ENCODE assay signal across 11 cellular contexts in the genomic region with DNA sequence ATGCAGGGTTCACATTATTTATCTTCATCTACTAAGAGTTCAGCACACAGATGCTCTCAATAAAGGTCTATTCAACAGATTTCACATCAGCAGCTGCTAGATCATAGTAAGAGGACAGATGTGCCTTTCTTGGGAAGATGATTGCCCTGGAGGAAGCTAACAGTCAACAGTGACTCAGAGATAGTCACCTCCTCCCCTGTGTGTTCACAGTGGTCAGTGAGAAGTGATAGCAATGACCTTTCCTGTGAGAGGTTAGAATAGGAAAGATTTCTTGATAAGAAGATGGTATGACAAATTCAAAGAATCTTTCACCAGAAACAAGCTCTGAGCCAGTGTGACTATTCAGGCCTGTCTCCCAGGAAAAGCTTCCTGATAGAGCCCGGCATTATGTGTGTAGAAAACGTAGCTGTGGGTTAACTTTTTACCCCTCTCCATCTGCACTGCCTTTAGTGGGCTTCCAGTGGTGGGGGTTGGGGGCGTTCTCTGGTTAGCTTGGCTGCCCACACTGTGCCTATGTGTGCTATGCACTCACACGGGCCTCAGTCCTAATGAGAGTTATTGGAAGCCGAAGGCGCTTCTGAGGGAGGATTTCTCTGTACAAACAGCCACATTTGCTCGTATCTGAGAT.
DNase-seq lines count a peak whose midpoint lies in the region; TF ChIP-seq lines count a peak whose summit lies in the region.
"Had no signal": no experiment of that assay in that cellular context is flagged by ENCODE, and none has a peak within 500 bp of the region (broad histone marks: within the 10 kb centered on the region; RNA-seq: fewer than 3 reads in every experiment).

No MANE protein-coding gene starts in this region.

- H3K4me1 Mint-ChIP-seq in nephron progenitor cell: peaks cover 21% of the 10 kb centered on the region

- TF ChIP-seq CTCF in cardiac fibroblast (IDR thresholded peaks at IDR 0.05; ENCODE audit: low read depth, low read length) (no peak), nephron progenitor cell (IDR thresholded peaks at IDR 0.05) (no peak)

- no peaks in the 10 kb centered on the region for H3K36me3 Mint-ChIP-seq in nephron progenitor cell (ENCODE audit: low read depth)
- H3K36me3 Mint-ChIP-seq: type B pancreatic cell had no signal

- H3K4me3 ChIP-seq in cardiac fibroblast (replicated peaks in 1 of 2; ENCODE audit: low read depth in 2 of 2, low read length in 2 of 2): no peak overlapping the region

- peak overlapping the region; percentile 57 for H3K27ac Mint-ChIP-seq in nephron progenitor cell
- H3K27ac Mint-ChIP-seq: type B pancreatic cell had no signal

- peaks cover 2% of the 10 kb centered on the region for H3K27me3 Mint-ChIP-seq in nephron progenitor cell (ENCODE audit: low read depth, poor library complexity)
- H3K27me3 Mint-ChIP-seq: type B pancreatic cell had no signal

- no peak overlapping the region for H3K4me3 Mint-ChIP-seq in nephron progenitor cell

- DNase-seq in EL (peak; percentile 83), NCI-H460 (ENCODE audit: extremely low read depth, low read depth) (peak; percentile 93), cardiac fibroblast (ENCODE audit: low read depth in 2 of 2) (peak; percentile 5 to 65), nephron progenitor cell (no peak), inferior parietal cortex (ENCODE audit: extremely low spot score) (no peak), RPMI8226 (no peak)
- no peak for DNase-seq in stimulated activated naive CD4-positive, alpha-beta T cell treated with Interleukin-2 at 50 U/mL for 16 hours (lab: John Stamatoyannopoulos, UW)
- DNase-seq: activated naive CD4-positive, alpha-beta T cell treated with Interleukin-2 at 50 U/mL for 16 hours; effector CD4-positive, alpha-beta T cell; NCI-H1417 had no signal

- H3K9me3 Mint-ChIP-seq in nephron progenitor cell: no peaks in the 10 kb centered on the region
- H3K9me3 Mint-ChIP-seq: type B pancreatic cell had no signal

Comparison
In these comparisons a context has a peak if more than half of its experiments do, and no peak if none do; other contexts are left out.
1. DNase-seq: peak in EL (single experiment), NCI-H460 (single experiment) and cardiac fibroblast (2 of 2); none in nephron progenitor cell (single experiment), stimulated activated naive CD4-positive, alpha-beta T cell treated with Interleukin-2 at 50 U/mL for 16 hours (single experiment), inferior parietal cortex (single experiment) and RPMI8226 (single experiment).